18 cellular contexts compared by ENCODE assay signal in genomic region chr7:50659329-50659965, GRCh38.
DNase-seq lines count a peak whose midpoint lies in the region; ATAC-seq and TF ChIP-seq lines count a peak whose summit lies in the region.
"Had no signal": no experiment of that assay in that cellular context is flagged by ENCODE, and none has a peak within 500 bp of the region (broad histone marks: within the 10 kb centered on the region; RNA-seq: fewer than 3 reads in every experiment).

No MANE protein-coding gene starts in this region.

- no peak for TF ChIP-seq POLR2A in testis (IDR thresholded peaks at IDR 0.05)

- no peaks in the 10 kb centered on the region for H3K27me3 ChIP-seq in CD4-positive, CD25-positive, alpha-beta regulatory T cell (ENCODE audit: control insufficient read depth, insufficient read depth, low read length)
- no peaks in the 10 kb centered on the region for H3K27me3 ChIP-seq in neural progenitor cell
- no peaks in the 10 kb centered on the region for H3K27me3 ChIP-seq in testis
- H3K27me3 ChIP-seq: ascending aorta, esophagus squamous epithelium, heart left ventricle, transverse colon had no signal

- H3K9me3 Mint-ChIP-seq in T-helper 2 cell treated with Interferon-gamma antibody and Interleukin-4, amounts not matched to agents 5 μg/mL and 100 μg/mL, for 36 hours: no peaks in the 10 kb centered on the region
- H3K9me3 Mint-ChIP-seq in CD4-positive, CD25-positive, alpha-beta regulatory T cell: no peaks in the 10 kb centered on the region
- H3K9me3 Mint-ChIP-seq in central memory CD8-positive, alpha-beta T cell: no peaks in the 10 kb centered on the region
- no peaks in the 10 kb centered on the region for H3K9me3 Mint-ChIP-seq in neural progenitor cell
- H3K9me3 Mint-ChIP-seq: mesothelial cell of epicardium had no signal

- no peak overlapping the region for H3K4me2 ChIP-seq in neural progenitor cell

- H3F3A ChIP-seq in neural progenitor cell (ENCODE audit: low read depth): no peaks in the 10 kb centered on the region

- H2AFZ ChIP-seq in neural progenitor cell (replicated peaks): no peak overlapping the region

- H3K27ac ChIP-seq in CD4-positive, CD25-positive, alpha-beta regulatory T cell (ENCODE audit: insufficient read depth, low read length, poor library complexity, severe bottlenecking): no peak overlapping the region
- H3K27ac ChIP-seq in neural progenitor cell: no peak overlapping the region
- H3K27ac ChIP-seq in testis: no peak overlapping the region
- H3K27ac ChIP-seq: esophagus squamous epithelium had no signal

- TF ChIP-seq CTCF in neural progenitor cell (IDR thresholded peaks at IDR 0.05) (no peak), testis (IDR thresholded peaks at IDR 0.05) (no peak)

- H4K20me1 ChIP-seq in neural progenitor cell (ENCODE audit: low read depth): no peaks in the 10 kb centered on the region

- no peaks in the 10 kb centered on the region for H3K9me3 ChIP-seq in CD4-positive, CD25-positive, alpha-beta regulatory T cell (ENCODE audit: control insufficient read depth in 2 of 2, low read length in 2 of 2)
- H3K9me3 ChIP-seq in neural progenitor cell (ENCODE audit: low read depth): no peaks in the 10 kb centered on the region
- no peaks in the 10 kb centered on the region for H3K9me3 ChIP-seq in testis
- H3K9me3 ChIP-seq: ascending aorta, esophagus squamous epithelium, HAP-1, heart left ventricle, transverse colon had no signal

- H3K4me1 Mint-ChIP-seq in T-helper 2 cell treated with Interferon-gamma antibody and Interleukin-4, amounts not matched to agents 5 μg/mL and 100 μg/mL, for 36 hours (ENCODE audit: low read depth): peaks cover 47% of the 10 kb centered on the region
- peaks cover 7 to 56% (median 33%) of the 10 kb centered on the region in 4 donors for H3K4me1 Mint-ChIP-seq in CD4-positive, CD25-positive, alpha-beta regulatory T cell
- peaks cover 44% of the 10 kb centered on the region for H3K4me1 Mint-ChIP-seq in central memory CD8-positive, alpha-beta T cell
- peaks cover 22% of the 10 kb centered on the region for H3K4me1 Mint-ChIP-seq in neural progenitor cell

- H3K36me3 ChIP-seq in CD4-positive, CD25-positive, alpha-beta regulatory T cell (ENCODE audit: control insufficient read depth, insufficient read depth, low read length): no peaks in the 10 kb centered on the region
- H3K36me3 ChIP-seq in neural progenitor cell (no peaks in the 10 kb centered on the region), testis (ENCODE audit: low read depth, missing control alignments) (no peaks in the 10 kb centered on the region)
- H3K36me3 ChIP-seq: HAP-1, transverse colon had no signal

- H3K27ac Mint-ChIP-seq in T-helper 2 cell treated with Interferon-gamma antibody and Interleukin-4, amounts not matched to agents 5 μg/mL and 100 μg/mL, for 36 hours: peak overlapping the region; percentile 93
- peak overlapping the region; percentile 72 to 94 (median 91) for H3K27ac Mint-ChIP-seq in CD4-positive, CD25-positive, alpha-beta regulatory T cell
- H3K27ac Mint-ChIP-seq in central memory CD8-positive, alpha-beta T cell (ENCODE audit: low read depth): peak overlapping the region; percentile 85
- peak overlapping the region; percentile 93 for H3K27ac Mint-ChIP-seq in neural progenitor cell
- H3K27ac Mint-ChIP-seq: mesothelial cell of epicardium had no signal

- H3K79me2 ChIP-seq in neural progenitor cell (ENCODE audit: low read depth): no peaks in the 10 kb centered on the region

- peak overlapping the region; percentile 11 for H3K4me3 ChIP-seq in CD4-positive, CD25-positive, alpha-beta regulatory T cell (ENCODE audit: low read depth, low read length)
- H3K4me3 ChIP-seq in neural progenitor cell (no peak overlapping the region), testis (no peak overlapping the region)
- H3K4me3 ChIP-seq: ascending aorta, HAP-1, transverse colon had no signal

- DNase-seq in T-helper 2 cell treated with Interferon-gamma antibody and Interleukin-4, amounts not matched to agents 5 μg/mL and 100 μg/mL, for 36 hours (ENCODE audit: low spot score): no peak
- no peak for DNase-seq in T-helper 2 cell
- no peak for DNase-seq in CD4-positive, CD25-positive, alpha-beta regulatory T cell
- DNase-seq in central memory CD8-positive, alpha-beta T cell (ENCODE audit: low spot score in 2 of 2): no peak
- no peak for DNase-seq in neural progenitor cell (ENCODE audit: low spot score)
- no peak for DNase-seq in NCI-H2227 (lab: John Stamatoyannopoulos, UW; ENCODE audit: unreplicated experiment)
- no peak for DNase-seq in 8988T
- DNase-seq in testis: no peak
- DNase-seq: dermis blood vessel endothelial cell, EL, NCI-H1694, NCI-H345 had no signal

- H3K27me3 Mint-ChIP-seq in T-helper 2 cell treated with Interferon-gamma antibody and Interleukin-4, amounts not matched to agents 5 μg/mL and 100 μg/mL, for 36 hours (ENCODE audit: low read depth): peaks cover 4% of the 10 kb centered on the region
- no peaks in the 10 kb centered on the region for H3K27me3 Mint-ChIP-seq in CD4-positive, CD25-positive, alpha-beta regulatory T cell
- no peaks in the 10 kb centered on the region for H3K27me3 Mint-ChIP-seq in central memory CD8-positive, alpha-beta T cell
- no peaks in the 10 kb centered on the region for H3K27me3 Mint-ChIP-seq in neural progenitor cell (ENCODE audit: insufficient read depth, low read depth)

- no peak overlapping the region for H3K9ac ChIP-seq in neural progenitor cell

- ATAC-seq in CD4-positive, CD25-positive, alpha-beta regulatory T cell (ENCODE audit: low read depth in 2 of 2): no peak
- no peak for ATAC-seq in central memory CD8-positive, alpha-beta T cell (replicated peaks; ENCODE audit: extremely low read depth, poor library complexity, severe bottlenecking)
- ATAC-seq: heart left ventricle had no signal

- intact Hi-C loops in testis (cut with DNase I; ENCODE audit: low total_unique reads): no loop called here

- WGBS in testis, 2 donors: 95 to 98% methylated on average over 10 to 17 of the region's 17 CpGs

- H3K4me1 ChIP-seq in CD4-positive, CD25-positive, alpha-beta regulatory T cell (ENCODE audit: control insufficient read depth, insufficient read depth, low read length, poor library complexity, severe bottlenecking): peaks cover 48% of the 10 kb centered on the region
- H3K4me1 ChIP-seq in neural progenitor cell (no peaks in the 10 kb centered on the region), testis (peaks cover 10% of the 10 kb centered on the region)
- H3K4me1 ChIP-seq: HAP-1 had no signal

- H3K36me3 Mint-ChIP-seq in T-helper 2 cell treated with Interferon-gamma antibody and Interleukin-4, amounts not matched to agents 5 μg/mL and 100 μg/mL, for 36 hours (ENCODE audit: low read depth): peaks cover 2% of the 10 kb centered on the region
- no peaks in the 10 kb centered on the region for H3K36me3 Mint-ChIP-seq in CD4-positive, CD25-positive, alpha-beta regulatory T cell
- H3K36me3 Mint-ChIP-seq in central memory CD8-positive, alpha-beta T cell (ENCODE audit: insufficient read depth): peaks cover 2% of the 10 kb centered on the region
- H3K36me3 Mint-ChIP-seq in neural progenitor cell: peaks cover 50% of the 10 kb centered on the region

- H3K4me3 Mint-ChIP-seq in T-helper 2 cell treated with Interferon-gamma antibody and Interleukin-4, amounts not matched to agents 5 μg/mL and 100 μg/mL, for 36 hours: peak overlapping the region; percentile 86
- H3K4me3 Mint-ChIP-seq in CD4-positive, CD25-positive, alpha-beta regulatory T cell: peak overlapping the region; percentile 75 to 86 (median 84)
- H3K4me3 Mint-ChIP-seq in central memory CD8-positive, alpha-beta T cell: peak overlapping the region; percentile 76
- H3K4me3 Mint-ChIP-seq in neural progenitor cell: no peak overlapping the region
- H3K4me3 Mint-ChIP-seq: mesothelial cell of epicardium had no signal
